In the genomic region with DNA sequence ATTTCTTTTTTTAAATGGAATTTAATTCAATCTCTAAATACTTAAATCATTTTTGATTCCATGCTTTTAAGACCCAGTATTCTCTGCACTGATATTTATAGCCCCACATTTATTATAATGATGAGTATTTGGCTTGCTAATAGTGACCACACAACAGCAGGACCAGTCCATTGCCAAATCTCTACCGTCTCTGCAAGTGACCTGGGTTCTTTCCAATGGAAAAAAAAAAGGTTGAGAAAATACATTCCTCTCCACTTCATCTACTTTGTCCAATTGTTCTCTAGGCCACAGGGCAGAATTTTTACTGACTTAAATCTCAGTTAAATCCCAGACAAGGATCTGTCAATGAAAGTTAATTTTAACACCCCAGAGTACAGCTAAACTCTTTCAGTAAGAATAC, we compare ENCODE assay signal across 22 cellular contexts. TPM values are rescaled to one million over a fixed set of nuclear protein-coding genes. Genes with fewer than 3 reads are reported as not detected.
"Had no signal": no experiment of that assay in that cellular context is flagged by ENCODE, and none has a peak within 500 bp of the region (broad histone marks: within the 10 kb centered on the region; RNA-seq: fewer than 3 reads in every experiment).

No MANE protein-coding gene starts in this region.

- H3K27me3 Mint-ChIP-seq: activated CD4-positive, alpha-beta memory T cell treated with anti-CD3 and anti-CD28 coated beads for 36 hours; activated naive CD4-positive, alpha-beta T cell treated with anti-CD3 and anti-CD28 coated beads, Interleukin-2, amount 10 ng/mL, durations not matched to agents 7 days and 5 days; effector memory CD8-positive, alpha-beta T cell; stimulated activated naive CD8-positive, alpha-beta T cell treated with anti-CD3 and anti-CD28 coated beads, Interleukin-15, amount 100 ng/mL, for 72 hours had no signal

- H3K36me3 ChIP-seq: brain microvascular endothelial cell, ovary, prostate gland, tibial artery had no signal

- H3K36me3 Mint-ChIP-seq: activated CD4-positive, alpha-beta memory T cell treated with anti-CD3 and anti-CD28 coated beads for 36 hours; activated naive CD4-positive, alpha-beta T cell treated with anti-CD3 and anti-CD28 coated beads, Interleukin-2, amount 10 ng/mL, durations not matched to agents 7 days and 5 days; natural killer cell treated with Interleukin-12 subunit alpha and Interleukin-12 subunit beta and Interleukin-15 and Interleukin-18, amount 100 ng/mL, for 72 hours; stimulated activated effector memory CD8-positive, alpha-beta T cell treated with anti-CD3 and anti-CD28 coated beads, Interleukin-12 subunit alpha, Interleukin-12 subunit beta, amount 100 ng/mL, for 72 hours had no signal

- H3K9me3 ChIP-seq: ovary, prostate gland, tibial artery had no signal

- H3K4me3 ChIP-seq: ovary, prostate gland, tibial artery had no signal

- H3K9me3 Mint-ChIP-seq: activated CD4-positive, alpha-beta memory T cell treated with anti-CD3 and anti-CD28 coated beads for 36 hours; activated naive CD4-positive, alpha-beta T cell treated with anti-CD3 and anti-CD28 coated beads, Interleukin-2, amount 10 ng/mL, durations not matched to agents 7 days and 5 days; natural killer cell treated with Interleukin-12 subunit alpha and Interleukin-12 subunit beta and Interleukin-15 and Interleukin-18, amount 100 ng/mL, for 72 hours; stimulated activated naive CD8-positive, alpha-beta T cell treated with anti-CD3 and anti-CD28 coated beads, Interleukin-15, amount 100 ng/mL, for 72 hours had no signal

- H3K4me1 Mint-ChIP-seq: activated naive CD4-positive, alpha-beta T cell treated with anti-CD3 and anti-CD28 coated beads, Interleukin-2, amount 10 ng/mL, durations not matched to agents 7 days and 5 days; stimulated activated effector memory CD8-positive, alpha-beta T cell treated with anti-CD3 and anti-CD28 coated beads, Interleukin-12 subunit alpha, Interleukin-12 subunit beta, amount 100 ng/mL, for 72 hours; stimulated activated naive CD8-positive, alpha-beta T cell treated with anti-CD3 and anti-CD28 coated beads, Interleukin-15, amount 100 ng/mL, for 72 hours had no signal

- H3K27ac ChIP-seq: brain microvascular endothelial cell, ovary, prostate gland, tibial artery had no signal

- H3K27ac Mint-ChIP-seq: activated CD4-positive, alpha-beta memory T cell treated with anti-CD3 and anti-CD28 coated beads for 36 hours; activated naive CD4-positive, alpha-beta T cell treated with anti-CD3 and anti-CD28 coated beads, Interleukin-2, amount 10 ng/mL, durations not matched to agents 7 days and 5 days; activated T-cell treated with anti-CD3 and anti-CD28 coated beads, Interleukin-2, amount 50 U/mL, for 72 hours; effector memory CD8-positive, alpha-beta T cell; natural killer cell treated with Interleukin-12 subunit alpha and Interleukin-12 subunit beta and Interleukin-15 and Interleukin-18, amount 100 ng/mL, for 72 hours; stimulated activated effector memory CD8-positive, alpha-beta T cell treated with anti-CD3 and anti-CD28 coated beads, Interleukin-12 subunit alpha, Interleukin-12 subunit beta, amount 100 ng/mL, for 72 hours; stimulated activated naive CD8-positive, alpha-beta T cell treated with anti-CD3 and anti-CD28 coated beads, Interleukin-15, amount 100 ng/mL, for 72 hours had no signal

- H3K27me3 ChIP-seq: brain microvascular endothelial cell, ovary, tibial artery had no signal

- H3K4me3 Mint-ChIP-seq: activated CD4-positive, alpha-beta memory T cell treated with anti-CD3 and anti-CD28 coated beads for 36 hours; activated naive CD4-positive, alpha-beta T cell treated with anti-CD3 and anti-CD28 coated beads, Interleukin-2, amount 10 ng/mL, durations not matched to agents 7 days and 5 days; activated T-cell treated with anti-CD3 and anti-CD28 coated beads, Interleukin-2, amount 50 U/mL, for 72 hours; effector memory CD8-positive, alpha-beta T cell; natural killer cell treated with Interleukin-12 subunit alpha and Interleukin-12 subunit beta and Interleukin-15 and Interleukin-18, amount 100 ng/mL, for 72 hours; stimulated activated effector memory CD8-positive, alpha-beta T cell treated with anti-CD3 and anti-CD28 coated beads, Interleukin-12 subunit alpha, Interleukin-12 subunit beta, amount 100 ng/mL, for 72 hours; stimulated activated naive CD8-positive, alpha-beta T cell treated with anti-CD3 and anti-CD28 coated beads, Interleukin-15, amount 100 ng/mL, for 72 hours had no signal

- ATAC-seq: activated T-cell treated with anti-CD3 and anti-CD28 coated beads, Interleukin-2, amount 50 U/mL, for 72 hours; effector memory CD8-positive, alpha-beta T cell; natural killer cell treated with Interleukin-12 subunit alpha and Interleukin-12 subunit beta and Interleukin-15 and Interleukin-18, amount 100 ng/mL, for 72 hours; sciatic nerve; stimulated activated effector memory CD8-positive, alpha-beta T cell treated with anti-CD3 and anti-CD28 coated beads, Interleukin-12 subunit alpha, Interleukin-12 subunit beta, amount 100 ng/mL, for 72 hours had no signal

- DNase-seq: activated CD4-positive, alpha-beta memory T cell treated with anti-CD3 and anti-CD28 coated beads for 36 hours; activated CD4-positive, alpha-beta T cell treated with anti-CD3 and anti-CD28 coated beads for 48 hours; activated CD4-positive, CD25-positive, alpha-beta regulatory T cell; activated effector memory CD4-positive, alpha-beta T cell treated with Interleukin-2 at 50 U/mL for 16 hours; activated naive CD4-positive, alpha-beta T cell treated with anti-CD3 and anti-CD28 coated beads, Interleukin-2, amount 10 ng/mL, durations not matched to agents 7 days and 5 days; activated T-cell treated with anti-CD3 and anti-CD28 coated beads, Interleukin-2, amount 50 U/mL, for 72 hours; amygdala; brain microvascular endothelial cell; central memory CD4-positive, alpha-beta T cell; effector memory CD8-positive, alpha-beta T cell; foreskin fibroblast; kidney; ovary; small intestine; stimulated activated CD4-positive, alpha-beta T cell treated with anti-CD3 and anti-CD28 coated beads, Interleukin-2, amount 100 ng/mL, for 24 hours; stimulated activated naive CD8-positive, alpha-beta T cell treated with anti-CD3 and anti-CD28 coated beads, Interleukin-15, amount 100 ng/mL, for 72 hours; T-helper 2 cell; tibial artery had no signal

- H3K4me1 ChIP-seq: prostate gland had no signal

RNA-seq across cellular contexts. Expression of gene GRB14, which starts 20.5 kb away (rescaled TPM):
- total RNA-seq: activated CD4-positive, alpha-beta memory T cell treated with anti-CD3 and anti-CD28 coated beads for 36 hours; activated T-cell treated with anti-CD3 and anti-CD28 coated beads, Interleukin-2, amount 50 U/mL, for 72 hours; natural killer cell treated with Interleukin-12 subunit alpha and Interleukin-12 subunit beta and Interleukin-15 and Interleukin-18, amount 100 ng/mL, for 72 hours had no signal
